Comparison of ENCODE assay signal across 13 cellular contexts in the genomic region with DNA sequence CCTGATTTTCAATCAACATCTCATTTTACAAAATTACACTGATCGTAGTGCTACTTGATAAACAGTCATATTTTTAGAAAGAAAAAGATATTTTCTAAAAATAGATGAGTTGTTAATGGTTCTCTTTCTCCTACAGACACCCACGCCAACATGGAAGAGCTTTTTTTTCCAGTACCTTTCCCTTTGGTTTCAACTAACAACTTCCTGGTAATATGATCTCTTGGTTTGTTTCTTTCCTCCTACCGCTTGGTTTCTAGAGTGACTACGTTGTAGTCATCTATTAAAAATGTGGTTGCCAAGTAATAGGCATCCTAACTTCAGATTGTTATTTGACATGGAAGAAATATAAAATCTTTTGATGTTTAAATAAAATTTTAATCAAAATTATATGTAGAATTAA.
DNase-seq lines count a peak whose midpoint lies in the region; ATAC-seq, FAIRE-seq and TF ChIP-seq lines count a peak whose summit lies in the region.
"Had no signal": no experiment of that assay in that cellular context is flagged by ENCODE, and none has a peak within 500 bp of the region (broad histone marks: within the 10 kb centered on the region; RNA-seq: fewer than 3 reads in every experiment).

No MANE protein-coding gene starts in this region.

- no peak overlapping the region for H3K4me3 ChIP-seq in BJ (ENCODE audit: low read depth, low read length)
- no peak overlapping the region for H3K4me3 ChIP-seq in IMR-90 (ENCODE audit: insufficient read depth, low read depth, low read length)
- H3K4me3 ChIP-seq in bronchial epithelial cell (ENCODE audit: low read depth, low read length), result no peak overlapping the region
- H3K4me3 ChIP-seq: esophagus muscularis mucosa, tibial artery had no signal

- no peak for TF ChIP-seq RAD21 in IMR-90 (IDR thresholded peaks at IDR 0.05; ENCODE audit: low read length)

- peak overlapping the region; percentile 16 to 72; a peak in 2 of 4 replicates for H4K8ac ChIP-seq in IMR-90 (ENCODE audit: low read depth in 2 of 2, low read length in 2 of 2)

- no peak for FAIRE-seq in bronchial epithelial cell (lab: Jason Lieb, UNC)

- no peak overlapping the region for H3K23ac ChIP-seq in IMR-90 (ENCODE audit: low read depth, low read length)

- peak overlapping the region; percentile 58; the same call in 1 of the 2 replicates for H4K5ac ChIP-seq in IMR-90 (ENCODE audit: low read depth, low read length)

- H3K14ac ChIP-seq in IMR-90 (replicated peaks; ENCODE audit: low read depth, low read length), result no peak overlapping the region

- no peaks in the 10 kb centered on the region; the same call in 1 of the 2 replicates for H3K27me3 ChIP-seq in BJ (ENCODE audit: control insufficient read depth, insufficient read depth, low read length)
- H3K27me3 ChIP-seq in IMR-90 (ENCODE audit: control insufficient read depth, insufficient read depth, low read length), result no peaks in the 10 kb centered on the region; the same call in 1 of the 2 replicates
- H3K27me3 ChIP-seq in bronchial epithelial cell (ENCODE audit: control insufficient read depth, insufficient read depth, low read length), result no peaks in the 10 kb centered on the region
- H3K27me3 ChIP-seq: esophagus muscularis mucosa, tibial artery had no signal

- POLR2A ChIA-PET in BJ (lab: Charles Lee), result no interaction called here
- POLR2A ChIA-PET in IMR-90 (lab: Charles Lee; ENCODE audit: unreplicated experiment), result no interaction called here

- TF ChIP-seq CTCF in BJ (IDR thresholded peaks at IDR 0.05; ENCODE audit: insufficient read depth, low read depth, low read length) (no peak), IMR-90 (conservative IDR thresholded peaks at IDR 0.05; ENCODE audit: low read depth, low read length) (no peak), bronchial epithelial cell (IDR thresholded peaks at IDR 0.05; ENCODE audit: insufficient read depth, low read length, severe bottlenecking) (no peak)

- no peak for TF ChIP-seq POLR2A in IMR-90 (IDR thresholded peaks at IDR 0.05; ENCODE audit: low read depth, low read length)

- H4K91ac ChIP-seq in IMR-90 (ENCODE audit: insufficient read depth, low read depth, low read length), result no peak overlapping the region; the same call in 1 of the 2 replicates

- no peak overlapping the region for H2BK15ac ChIP-seq in IMR-90 (ENCODE audit: low read depth, low read length)

- in situ Hi-C loops in IMR-90 (cut with MboI; ENCODE audit: low sequenced_read_pairs), result no loop called here

- peak; percentile 34 for DNase-seq in BJ (ENCODE audit: low read depth)
- peak; percentile 86 for DNase-seq in IMR-90
- peak; percentile 94 for DNase-seq in bronchial epithelial cell (ENCODE audit: low read depth)
- DNase-seq in lung microvascular endothelial cell (ENCODE audit: low read depth in 2 of 2), result peak; percentile 57 to 80
- no peak for DNase-seq in NCI-H187 treated with DMSO at 0.1 percent for 48 hours (lab: John Stamatoyannopoulos, UW)
- DNase-seq in foreskin melanocyte, result no peak
- no peak for DNase-seq in activated CD8-positive, alpha-beta memory T cell treated with anti-CD3 and anti-CD28 coated beads for 24 hours
- DNase-seq: stimulated activated CD4-positive, alpha-beta T cell treated with anti-CD3 and anti-CD28 coated beads, Interleukin-4, amount 100 ng/mL, for 24 hours; tibial artery had no signal

- H2AFZ ChIP-seq in IMR-90 (replicated peaks; ENCODE audit: low read length, poor library complexity), result no peak overlapping the region

- peaks cover 2% of the 10 kb centered on the region for H3K9me3 ChIP-seq in IMR-90 (ENCODE audit: control insufficient read depth, insufficient read depth, low read length)

- dilution Hi-C loops in IMR-90 (cut with HindIII; ENCODE audit: low sequenced_read_pairs, unreplicated experiment), result no loop called here

- H4K20me1 ChIP-seq in IMR-90 (ENCODE audit: insufficient read depth, low read length), result no peaks in the 10 kb centered on the region

- no peaks in the 10 kb centered on the region for H3K9me1 ChIP-seq in IMR-90 (ENCODE audit: insufficient read depth, low read length)

- CTCF ChIA-PET in BJ (lab: Yijun Ruan, JAX) (no interaction called here), IMR-90 (lab: Yijun Ruan, JAX) (no interaction called here)

- peak overlapping the region; percentile 42 for H2BK5ac ChIP-seq in IMR-90 (ENCODE audit: low read depth, low read length, poor library complexity, severe bottlenecking)

- no peak overlapping the region for H2BK20ac ChIP-seq in IMR-90 (ENCODE audit: low read depth, low read length)

- H3K4ac ChIP-seq in IMR-90 (ENCODE audit: low read depth, low read length), result peak overlapping the region; percentile 8; the same call in 1 of the 2 replicates

- H2AK5ac ChIP-seq in IMR-90 (ENCODE audit: low read depth, low read length), result no peak overlapping the region

- WGBS in IMR-90 (ENCODE audit: extremely low coverage in 2 of 2, insufficient read length in 1 of 2), 2 experiments, result no CpG with 5 or more reads among the region's 4 CpGs

- H3K4me2 ChIP-seq in IMR-90 (ENCODE audit: low read depth, low read length), result peak overlapping the region; percentile 61; the same call in 1 of the 2 replicates

- peak overlapping the region; percentile 48; the same call in 1 of the 2 replicates for H2BK120ac ChIP-seq in IMR-90 (ENCODE audit: low read depth, low read length)

- no peaks in the 10 kb centered on the region; the same call in 1 of the 2 replicates for H3K4me1 ChIP-seq in IMR-90 (ENCODE audit: control insufficient read depth, insufficient read depth, low read length)
- H3K4me1 ChIP-seq: Caco-2 had no signal

- BruUV-seq in IMR-90 (replicated peaks; lab: Mats Ljungman, UMichigan), result no TSS peak

- H3K79me1 ChIP-seq in IMR-90 (ENCODE audit: low read depth in 1 of 2, low read length in 2 of 2), result no peaks in the 10 kb centered on the region

- H3K9ac ChIP-seq in IMR-90 (ENCODE audit: low read depth, low read length), result no peak overlapping the region

- H3K56ac ChIP-seq in IMR-90 (ENCODE audit: extremely low read depth, insufficient read depth, low read length), result no peak overlapping the region

- ATAC-seq in IMR-90 (ENCODE audit: low read depth) (peak; percentile 56), HG02798 (IDR thresholded peaks at IDR 0.05; ENCODE audit: poor library complexity, unreplicated experiment) (no peak)

- intact Hi-C loops in IMR-90 (cut with micrococcal nuclease), result no loop called here

- H3K36me3 ChIP-seq in BJ (ENCODE audit: control insufficient read depth, insufficient read depth, low read length), result no peaks in the 10 kb centered on the region
- H3K36me3 ChIP-seq in IMR-90 (ENCODE audit: control insufficient read depth, insufficient read depth, low read length), result no peaks in the 10 kb centered on the region
- no peaks in the 10 kb centered on the region for H3K36me3 ChIP-seq in bronchial epithelial cell (ENCODE audit: control insufficient read depth, insufficient read depth, low read length)
- H3K36me3 ChIP-seq: esophagus muscularis mucosa, tibial artery had no signal

- H2AK9ac ChIP-seq in IMR-90 (replicated peaks; ENCODE audit: low read depth, low read length, poor library complexity), result no peak overlapping the region

- H3K18ac ChIP-seq in IMR-90 (ENCODE audit: low read depth, low read length), result no peak overlapping the region; the same call in 1 of the 2 replicates

- H3K27ac ChIP-seq in IMR-90 (ENCODE audit: insufficient read depth, low read length), result no peak overlapping the region
- H3K27ac ChIP-seq: esophagus muscularis mucosa, VCaP had no signal

TF ChIP-seq in IMR-90, 13 proteins besides CTCF, POLR2A, EP300 and RAD21:
- TF ChIP-seq MAFK (IDR thresholded peaks at IDR 0.05; ENCODE audit: low read depth, low read length), result no peak
- no peak for TF ChIP-seq RCOR1 (IDR thresholded peaks at IDR 0.05; ENCODE audit: insufficient replicate concordance, low read length)
- no peak for TF ChIP-seq CEBPB (IDR thresholded peaks at IDR 0.05; ENCODE audit: low read depth, low read length)
- no peak for TF ChIP-seq SMC3 (IDR thresholded peaks at IDR 0.05; ENCODE audit: low read depth, low read length)
- TF ChIP-seq CHD1 (IDR thresholded peaks at IDR 0.05; ENCODE audit: low read depth, low read length), result no peak
- no peak for TF ChIP-seq MXI1 (IDR thresholded peaks at IDR 0.05; ENCODE audit: borderline replicate concordance, low read depth, low read length)
- no peak for TF ChIP-seq NFE2L2 (IDR thresholded peaks at IDR 0.05; ENCODE audit: low read depth, low read length)
- TF ChIP-seq BHLHE40 (IDR thresholded peaks at IDR 0.05; ENCODE audit: low read depth, low read length), result no peak
- no peak for TF ChIP-seq RFX5 (IDR thresholded peaks at IDR 0.05; ENCODE audit: low read depth, low read length)
- TF ChIP-seq, protein P1, sequence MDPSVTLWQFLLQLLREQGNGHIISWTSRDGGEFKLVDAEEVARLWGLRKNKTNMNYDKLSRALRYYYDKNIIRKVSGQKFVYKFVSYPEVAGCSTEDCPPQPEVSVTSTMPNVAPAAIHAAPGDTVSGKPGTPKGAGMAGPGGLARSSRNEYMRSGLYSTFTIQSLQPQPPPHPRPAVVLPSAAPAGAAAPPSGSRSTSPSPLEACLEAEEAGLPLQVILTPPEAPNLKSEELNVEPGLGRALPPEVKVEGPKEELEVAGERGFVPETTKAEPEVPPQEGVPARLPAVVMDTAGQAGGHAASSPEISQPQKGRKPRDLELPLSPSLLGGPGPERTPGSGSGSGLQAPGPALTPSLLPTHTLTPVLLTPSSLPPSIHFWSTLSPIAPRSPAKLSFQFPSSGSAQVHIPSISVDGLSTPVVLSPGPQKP (IDR thresholded peaks at IDR 0.05; ENCODE audit: borderline replicate concordance, low read depth, low read length), result no peak
- no peak for TF ChIP-seq MAZ (IDR thresholded peaks at IDR 0.05; ENCODE audit: borderline replicate concordance, low read depth, low read length)

Comparison
In these comparisons a context has a peak if more than half of its experiments do, and no peak if none do; other contexts are left out.
1. DNase-seq: peak in BJ (single experiment), IMR-90 (single experiment), bronchial epithelial cell (single experiment) and lung microvascular endothelial cell (2 of 2); none in NCI-H187 treated with DMSO at 0.1 percent for 48 hours (single experiment), foreskin melanocyte (single experiment) and activated CD8-positive, alpha-beta memory T cell treated with anti-CD3 and anti-CD28 coated beads for 24 hours (single experiment).